2 cellular contexts compared by ENCODE assay signal in genomic region chr13:20336761-20337160, GRCh38.
TF ChIP-seq lines count a peak whose summit lies in the region.

No MANE protein-coding gene starts in this region.

TF ChIP-seq in HepG2, 621 proteins besides CTCF, POLR2A, EP300 and RAD21 (continued from another document):
- no peak for TF ChIP-seq FOXO4 (CRISPR knock-in tag; conservative IDR thresholded peaks at IDR 0.05)
- TF ChIP-seq CREB1 (IDR thresholded peaks at IDR 0.05) = peak; percentile 38; the same call in 1 of the 2 replicates
- no peak for TF ChIP-seq CREB1 (CRISPR knock-in tag; IDR thresholded peaks at IDR 0.05)
- TF ChIP-seq PHF8 (CRISPR knock-in tag; IDR thresholded peaks at IDR 0.05) = no peak

TF ChIP-seq in GM23338, 12 proteins besides CTCF, POLR2A, EP300 and RAD21:
- no peak for TF ChIP-seq ZNF462 (CRISPR knock-in tag; IDR thresholded peaks at IDR 0.05)
- TF ChIP-seq EZH2phosphoT487 (IDR thresholded peaks at IDR 0.05; ENCODE audit: unreplicated experiment) = no peak
- TF ChIP-seq STAT1 (IDR thresholded peaks at IDR 0.05; ENCODE audit: unreplicated experiment) = no peak
- no peak for TF ChIP-seq POLR2AphosphoS5 (IDR thresholded peaks at IDR 0.05; ENCODE audit: low read depth)
- no peak for TF ChIP-seq ZNF331 (CRISPR knock-in tag; IDR thresholded peaks at IDR 0.05; ENCODE audit: low read depth)
- no peak for TF ChIP-seq NANOG (IDR thresholded peaks at IDR 0.05; ENCODE audit: borderline replicate concordance)
- TF ChIP-seq ETS1 (IDR thresholded peaks at IDR 0.05) = no peak
- no peak for TF ChIP-seq REST (IDR thresholded peaks at IDR 0.05; ENCODE audit: unreplicated experiment)
